ENCODE assay signal across 8 cellular contexts in genomic region chrX:43654431-43655150, GRCh38. TPM values are rescaled to one million over a fixed set of nuclear protein-coding genes. Genes with fewer than 3 reads are reported as not detected.
DNase-seq lines count a peak whose midpoint lies in the region; ATAC-seq and TF ChIP-seq lines count a peak whose summit lies in the region.

No MANE protein-coding gene starts in this region.

- DNase-seq in CD8-positive, alpha-beta T cell = peak; percentile 70 to 88 (median 80)
- DNase-seq in HS-5 (ENCODE audit: low read depth) (peak; percentile 67), NOMO-1 treated with DMSO at 0.1 percent for 48 hours (lab: John Stamatoyannopoulos, UW; ENCODE audit: unreplicated experiment) (peak; percentile 72), endodermal cell (peak; percentile 97), mesenteric fat pad (ENCODE audit: low spot score) (peak; percentile 96)
- DNase-seq in activated CD8-positive, alpha-beta memory T cell treated with anti-CD3 and anti-CD28 coated beads, Interleukin-2, amount 50 U/mL, for 48 hours = peak; percentile 87
- peak; percentile 58 for DNase-seq in stimulated activated CD8-positive, alpha-beta memory T cell treated with anti-CD3 and anti-CD28 coated beads, Interleukin-15, amount 100 ng/mL, for 1 hour (ENCODE audit: low read depth)

- H3K4me3 ChIP-seq in CD8-positive, alpha-beta T cell (ENCODE audit: low read depth, low read length) = peak overlapping the region; percentile 72
- peak overlapping the region; percentile 79 for H3K4me3 ChIP-seq in endodermal cell (ENCODE audit: low read length)

- H3K27ac Mint-ChIP-seq in CD8-positive, alpha-beta T cell = peak overlapping the region; percentile 98
- peak overlapping the region; percentile 100 for H3K27ac Mint-ChIP-seq in endodermal cell

- peak overlapping the region; percentile 88 for H3K27ac ChIP-seq in CD8-positive, alpha-beta T cell (ENCODE audit: low read depth, low read length)
- peak overlapping the region; percentile 99 for H3K27ac ChIP-seq in endodermal cell (ENCODE audit: low read depth, low read length)

- ATAC-seq in CD8-positive, alpha-beta T cell = peak; percentile 88
- ATAC-seq in GM21360 (IDR thresholded peaks at IDR 0.05; ENCODE audit: unreplicated experiment) = peak; percentile 97

- WGBS in endodermal cell (ENCODE audit: insufficient coverage in 1 of 2, insufficient read length in 1 of 2), 2 experiments = 0 to 1% methylated on average over 1 to 39 of the region's 57 CpGs

- CTCF ChIA-PET in CD8-positive, alpha-beta T cell (lab: Charles Lee) = no interaction called here

- H3K36me3 ChIP-seq in CD8-positive, alpha-beta T cell (ENCODE audit: insufficient read depth, low read length) = no peaks in the 10 kb centered on the region
- H3K36me3 ChIP-seq in endodermal cell (ENCODE audit: control insufficient read depth, insufficient read depth, low read length) = no peaks in the 10 kb centered on the region

- H3K4me1 Mint-ChIP-seq in CD8-positive, alpha-beta T cell (ENCODE audit: low read depth) = peaks cover 10% of the 10 kb centered on the region
- peaks cover 14% of the 10 kb centered on the region for H3K4me1 Mint-ChIP-seq in endodermal cell

- H3K9ac ChIP-seq in endodermal cell (ENCODE audit: extremely low read depth, low read length, poor library complexity, severe bottlenecking) = peak overlapping the region; percentile 96

- peaks cover 3% of the 10 kb centered on the region for H3K4me1 ChIP-seq in CD8-positive, alpha-beta T cell (ENCODE audit: insufficient read depth, low read length)
- no peaks in the 10 kb centered on the region for H3K4me1 ChIP-seq in endodermal cell (ENCODE audit: control insufficient read depth, insufficient read depth, low read length)

- TF ChIP-seq CTCF in CD8-positive, alpha-beta T cell (IDR thresholded peaks at IDR 0.05) = no peak
- TF ChIP-seq CTCF in endodermal cell (conservative IDR thresholded peaks at IDR 0.05) = peak; percentile 57

- H3K36me3 Mint-ChIP-seq in CD8-positive, alpha-beta T cell = no peaks in the 10 kb centered on the region
- no peaks in the 10 kb centered on the region for H3K36me3 Mint-ChIP-seq in endodermal cell (ENCODE audit: low read depth)

- no peaks in the 10 kb centered on the region for H3K9me3 ChIP-seq in CD8-positive, alpha-beta T cell (ENCODE audit: low read length)
- H3K9me3 ChIP-seq in endodermal cell (ENCODE audit: control insufficient read depth, low read length) = no peaks in the 10 kb centered on the region

- intact Hi-C loops in CD8-positive, alpha-beta T cell (cut with DNase I, micrococcal nuclease) = loop anchor here (5.0 to 10.0 kb wide), 3 partner anchors 888 to 1732 kb away; partner anchors contain the start of genes FUNDC1 (in 2 of the 2) and CASK (in 1 of the 2)

- H3K4me3 Mint-ChIP-seq in CD8-positive, alpha-beta T cell = peak overlapping the region; percentile 90
- peak overlapping the region; percentile 73 for H3K4me3 Mint-ChIP-seq in endodermal cell

- POLR2A ChIA-PET in CD8-positive, alpha-beta T cell (lab: Charles Lee) = interaction anchor here (1.7 kb wide), 1 partner anchor 14 kb away, joined by 3 read pairs; no protein-coding TSS in a partner anchor

- H3K27me3 ChIP-seq in CD8-positive, alpha-beta T cell (ENCODE audit: insufficient read depth, low read length) = no peaks in the 10 kb centered on the region
- H3K27me3 ChIP-seq in endodermal cell (ENCODE audit: control insufficient read depth, insufficient read depth, low read length, poor library complexity, severe bottlenecking) = peaks cover 21% of the 10 kb centered on the region

- H3K27me3 Mint-ChIP-seq in CD8-positive, alpha-beta T cell (ENCODE audit: low read depth) = no peaks in the 10 kb centered on the region
- H3K27me3 Mint-ChIP-seq in endodermal cell (ENCODE audit: insufficient read depth) = peaks cover 14% of the 10 kb centered on the region

- H3K9me3 Mint-ChIP-seq in CD8-positive, alpha-beta T cell = no peaks in the 10 kb centered on the region
- H3K9me3 Mint-ChIP-seq in endodermal cell = peaks cover 11% of the 10 kb centered on the region

RNA-seq across cellular contexts. Expression of gene MAOA, which starts 1.5 kb away (rescaled TPM):
- not detected for total RNA-seq in CD8-positive, alpha-beta T cell
- total RNA-seq in endodermal cell = 1 to 10 TPM in 1 of 2 donors, under 1 TPM in 1; 0.38 to 4.7 TPM
- polyA plus RNA-seq in endodermal cell (2013, experiment 1 of 2) = 3.3 TPM
- 2.8 TPM for polyA plus RNA-seq in endodermal cell (2013, experiment 2 of 2)
- 232 TPM for total RNA-seq in mesenteric fat pad

Comparison
In these comparisons a context has a peak if more than half of its experiments do, and no peak if none do; other contexts are left out.
1. Peak in every context shown above with its lines: DNase-seq, ATAC-seq, H3K4me3 ChIP-seq and H3K27ac ChIP-seq.
2. RNA of gene MAOA, which starts 1.5 kb away (total RNA-seq): 232 TPM in mesenteric fat pad (single experiment); 0.38 to 4.7 TPM in endodermal cell and not detected in CD8-positive, alpha-beta T cell; every median in the first group is over 10 times any median in the second.